ENCODE assay signal across 7 cellular contexts in genomic region chr17:40415390-40415789, GRCh38. TPM values are rescaled to one million over a fixed set of nuclear protein-coding genes. Genes with fewer than 3 reads are reported as not detected.
DNase-seq lines count a peak whose midpoint lies in the region; FAIRE-seq and TF ChIP-seq lines count a peak whose summit lies in the region.

No MANE protein-coding gene starts in this region.

- H3K27ac ChIP-seq in SK-N-MC, result peak overlapping the region; percentile 35; the same call in 1 of the 2 replicates
- H3K27ac ChIP-seq in small intestine (ENCODE audit: low read depth in 1 of 2, low read length in 1 of 2), result no peak overlapping the region

- H3K36me3 ChIP-seq in SK-N-MC (ENCODE audit: insufficient read depth, low read length) (peaks cover 64% of the 10 kb centered on the region), small intestine (ENCODE audit: control insufficient read depth in 2 of 2, insufficient read depth in 2 of 2, low read length in 2 of 2) (no peaks in the 10 kb centered on the region)

- DNase-seq in DMS114 treated with DMSO at 0.1 percent for 48 hours (lab: John Stamatoyannopoulos, UW; ENCODE audit: unreplicated experiment), result peak; percentile 11
- DNase-seq in HT1080 (ENCODE audit: low read depth), result peak; percentile 24
- DNase-seq in SK-N-MC (ENCODE audit: low read depth, low spot score), result peak; percentile 34
- DNase-seq in fibroblast of the aortic adventitia (ENCODE audit: low read depth), result peak; percentile 76
- peak; percentile 45 for DNase-seq in small intestine
- DNase-seq in hypothalamus (lab: John Stamatoyannopoulos, UW), result no peak
- DNase-seq in head of caudate nucleus, result no peak

- no peaks in the 10 kb centered on the region for H3K4me1 ChIP-seq in small intestine (ENCODE audit: control insufficient read depth in 2 of 2, insufficient read depth in 1 of 2, low read depth in 1 of 2, low read length in 1 of 2)

- FAIRE-seq in small intestine (lab: Jason Lieb, UNC), result no peak

- intact Hi-C loops in head of caudate nucleus (cut with DNase I), result loop anchor here (10.0 kb wide), 1 partner anchor 129 kb away; no protein-coding TSS in a partner anchor

- peak overlapping the region; percentile 93 for H3K9ac ChIP-seq in SK-N-MC (ENCODE audit: insufficient read length)

- TF ChIP-seq CTCF in fibroblast of the aortic adventitia (IDR thresholded peaks at IDR 0.05; ENCODE audit: insufficient read depth, low read length), result peak; percentile 66

- no peaks in the 10 kb centered on the region for H3K9me3 ChIP-seq in SK-N-MC (ENCODE audit: low read depth, low read length)
- no peaks in the 10 kb centered on the region for H3K9me3 ChIP-seq in small intestine (ENCODE audit: control insufficient read depth, low read depth)

- WGBS in small intestine, 3 donors, result 25 to 45% (median 34%) methylated on average over 3 of the region's 3 CpGs

- H3K27me3 ChIP-seq in small intestine (ENCODE audit: control insufficient read depth in 2 of 2, insufficient read depth in 2 of 2, low read length in 2 of 2), result no peaks in the 10 kb centered on the region

- H3K4me3 ChIP-seq in SK-N-MC, result peak overlapping the region; percentile 88
- no peak overlapping the region for H3K4me3 ChIP-seq in fibroblast of the aortic adventitia (ENCODE audit: low read depth, low read length)
- no peak overlapping the region for H3K4me3 ChIP-seq in small intestine (ENCODE audit: low read depth in 1 of 2, low read length in 2 of 2)

RNA-seq across cellular contexts. Expression of gene TOP2A, which starts 2.3 kb away (rescaled TPM):
- 154 and 155 TPM in 2 replicates for total RNA-seq in HT1080 (2014; rRNA removed; shearing (Covaris generic))
- 174 and 209 TPM in 2 replicates for polyA plus RNA-seq in HT1080 (2015; cell fraction: cytosol; rRNA removed)
- polyA plus RNA-seq in HT1080 (2015; cell fraction: nucleus; rRNA removed), result 586 and 643 TPM in 2 replicates
- 25.3 and 145 TPM in 2 replicates for total RNA-seq in fibroblast of the aortic adventitia (ENCODE audit: low replicate concordance)
- polyA plus RNA-seq in small intestine, result 10 to 100 TPM in 1 of 3 donors, 1 to 10 TPM in 2; 1.1 to 37.5 (median 3.1) TPM

RNA-seq across cellular contexts. Expression of gene IGFBP4, which starts 27.9 kb away (rescaled TPM):
- total RNA-seq in HT1080 (2014; rRNA removed; shearing (Covaris generic)), result 0.07 and 0.14 TPM in 2 replicates
- 0.16 and 0.65 TPM in 2 replicates for polyA plus RNA-seq in HT1080 (2015; cell fraction: cytosol; rRNA removed)
- polyA plus RNA-seq in HT1080 (2015; cell fraction: nucleus; rRNA removed), result 0.60 and 0.81 TPM in 2 replicates
- 314 and 706 TPM in 2 replicates for total RNA-seq in fibroblast of the aortic adventitia (ENCODE audit: low replicate concordance)
- polyA plus RNA-seq in small intestine, result 100 to 1,000 TPM in 1 of 3 donors, 10 to 100 TPM in 2; 19.2 to 282 (median 36.7) TPM

RNA-seq across cellular contexts. Expression of gene GJD3, which starts 50.9 kb away (rescaled TPM):
- not detected in 2 replicates for total RNA-seq in HT1080 (2014; rRNA removed; shearing (Covaris generic))
- polyA plus RNA-seq in HT1080 (2015; cell fraction: cytosol; rRNA removed), result not detected in 2 replicates
- polyA plus RNA-seq in HT1080 (2015; cell fraction: nucleus; rRNA removed), result not detected in 2 replicates
- total RNA-seq in fibroblast of the aortic adventitia (ENCODE audit: low replicate concordance), result 5.9 TPM in 1 of 2 replicates, not detected in the other
- polyA plus RNA-seq in small intestine, result 1 to 10 TPM in 1 of 3 donors, not detected in 2; 1.1 TPM

Comparison
In these comparisons a context has a peak if more than half of its experiments do, and no peak if none do; other contexts are left out.
1. DNase-seq: peak in DMS114 treated with DMSO at 0.1 percent for 48 hours (single experiment), HT1080 (single experiment), SK-N-MC (single experiment), fibroblast of the aortic adventitia (single experiment) and small intestine (single experiment); none in hypothalamus (0 of 51) and head of caudate nucleus (0 of 42).
2. RNA of gene IGFBP4, which starts 27.9 kb away (total RNA-seq): 314 to 706 TPM in fibroblast of the aortic adventitia; 0.07 to 0.14 TPM in HT1080; every median in the first group is over 100 times any median in the second.